In the genomic region with DNA sequence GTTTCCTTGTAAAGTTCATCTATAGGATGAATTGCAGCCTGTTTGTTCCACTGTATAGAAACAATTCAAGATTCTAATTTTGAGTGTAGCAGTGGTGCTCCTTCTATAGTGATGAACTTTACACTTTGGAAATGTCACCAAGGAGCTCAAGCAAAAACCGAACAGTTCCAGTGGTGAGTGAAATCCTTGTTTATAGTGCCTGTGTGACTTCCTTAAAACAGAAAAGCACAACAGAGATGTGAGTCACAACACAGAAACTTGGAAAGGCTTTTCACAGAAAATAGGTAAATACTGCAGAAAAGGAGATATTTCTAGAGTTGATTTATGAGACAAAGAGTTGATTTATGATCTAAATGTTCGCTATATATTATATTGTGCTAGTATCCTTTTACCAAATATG, we compare ENCODE assay signal across 30 cellular contexts.
DNase-seq lines count a peak whose midpoint lies in the region; ATAC-seq and TF ChIP-seq lines count a peak whose summit lies in the region.
"Had no signal": no experiment of that assay in that cellular context is flagged by ENCODE, and none has a peak within 500 bp of the region (broad histone marks: within the 10 kb centered on the region; RNA-seq: fewer than 3 reads in every experiment).

No MANE protein-coding gene starts in this region.

- POLR2A ChIA-PET in HEK293 (lab: Yijun Ruan, JAX) = no interaction called here

- H3K27me3 ChIP-seq in smooth muscle cell (ENCODE audit: low read depth) = no peaks in the 10 kb centered on the region
- H3K27me3 ChIP-seq: breast epithelium, heart left ventricle, sigmoid colon, SJSA1 had no signal

- H3K79me2 ChIP-seq in smooth muscle cell (ENCODE audit: low read depth) = peaks cover 16% of the 10 kb centered on the region

- CTCF ChIA-PET in HEK293 (lab: Yijun Ruan, JAX) = no interaction called here

- no peaks in the 10 kb centered on the region for H3K36me3 Mint-ChIP-seq in CD14-positive monocyte
- H3K36me3 Mint-ChIP-seq: naive thymus-derived CD8-positive, alpha-beta T cell; stimulated activated effector memory CD8-positive, alpha-beta T cell treated with anti-CD3 and anti-CD28 coated beads, Interleukin-12 subunit alpha, Interleukin-12 subunit beta, amount 100 ng/mL, for 72 hours; T-cell had no signal

- in situ Hi-C loops in astrocyte of the spinal cord (cut with HindIII; ENCODE audit: low sequenced_read_pairs) = no loop called here

- H3K27ac ChIP-seq in HEK293 (ENCODE audit: extremely low read depth, low read depth, low read length) = no peak overlapping the region
- H3K27ac ChIP-seq in smooth muscle cell (ENCODE audit: low read depth) = no peak overlapping the region
- H3K27ac ChIP-seq: breast epithelium, C4-2B, coronary artery, psoas muscle, RWPE1, sigmoid colon, SJSA1 had no signal

- H3F3A ChIP-seq in smooth muscle cell (ENCODE audit: low read depth) = no peaks in the 10 kb centered on the region

- H4K20me1 ChIP-seq in smooth muscle cell (ENCODE audit: low read depth) = peaks cover 15% of the 10 kb centered on the region

- no peak for ATAC-seq in stimulated activated naive CD8-positive, alpha-beta T cell treated with anti-CD3 and anti-CD28 coated beads, Interleukin-15, Interleukin-2, amounts not matched to agents 100 U/mL and 50 U/mL, for 24 hours
- ATAC-seq: activated T-cell treated with anti-CD3 and anti-CD28 coated beads, Interleukin-2, amount 50 U/mL, for 72 hours; naive thymus-derived CD8-positive, alpha-beta T cell; psoas muscle; stimulated activated effector memory CD8-positive, alpha-beta T cell treated with anti-CD3 and anti-CD28 coated beads, Interleukin-12 subunit alpha, Interleukin-12 subunit beta, amount 100 ng/mL, for 72 hours; T-cell had no signal

- H3K4me1 ChIP-seq in HEK293 (ENCODE audit: control insufficient read depth, insufficient read depth, low read length) (no peaks in the 10 kb centered on the region; the same call in 1 of the 2 replicates), smooth muscle cell (ENCODE audit: low read depth) (peaks cover 10% of the 10 kb centered on the region)
- H3K4me1 ChIP-seq: breast epithelium, Caco-2 had no signal

- intact Hi-C loops in CD14-positive monocyte (cut with micrococcal nuclease) = no loop called here

- H2AFZ ChIP-seq in smooth muscle cell (ENCODE audit: low read depth) = no peak overlapping the region

- peaks cover 0 to 5% (median 0%) of the 10 kb centered on the region in 7 donors for H3K9me3 Mint-ChIP-seq in CD14-positive monocyte
- H3K9me3 Mint-ChIP-seq: activated T-cell treated with anti-CD3 and anti-CD28 coated beads, Interleukin-2, amount 50 U/mL, for 72 hours; stimulated activated effector memory CD8-positive, alpha-beta T cell treated with anti-CD3 and anti-CD28 coated beads, Interleukin-12 subunit alpha, Interleukin-12 subunit beta, amount 100 ng/mL, for 72 hours had no signal

- no peak overlapping the region for H3K9ac ChIP-seq in smooth muscle cell (ENCODE audit: low read depth)

- TF ChIP-seq CTCF in HEK293 (tag by site-specific recombination; IDR thresholded peaks at IDR 0.05) (no peak), astrocyte of the spinal cord (IDR thresholded peaks at IDR 0.05; ENCODE audit: low read depth, low read length) (no peak), fibroblast of villous mesenchyme (IDR thresholded peaks at IDR 0.05; ENCODE audit: insufficient read depth, low read depth, low read length) (no peak), smooth muscle cell (IDR thresholded peaks at IDR 0.05; ENCODE audit: borderline replicate concordance, insufficient read depth, poor library complexity, severe bottlenecking) (no peak), CD14-positive monocyte (IDR thresholded peaks at IDR 0.05) (no peak)

- no peak overlapping the region for H3K27ac Mint-ChIP-seq in CD14-positive monocyte
- H3K27ac Mint-ChIP-seq: activated T-cell treated with anti-CD3 and anti-CD28 coated beads, Interleukin-2, amount 50 U/mL, for 72 hours; naive thymus-derived CD8-positive, alpha-beta T cell; stimulated activated effector memory CD8-positive, alpha-beta T cell treated with anti-CD3 and anti-CD28 coated beads, Interleukin-12 subunit alpha, Interleukin-12 subunit beta, amount 100 ng/mL, for 72 hours; T-cell had no signal

- no peak overlapping the region for H3K4me3 Mint-ChIP-seq in CD14-positive monocyte
- H3K4me3 Mint-ChIP-seq: activated T-cell treated with anti-CD3 and anti-CD28 coated beads, Interleukin-2, amount 50 U/mL, for 72 hours; naive thymus-derived CD8-positive, alpha-beta T cell; stimulated activated effector memory CD8-positive, alpha-beta T cell treated with anti-CD3 and anti-CD28 coated beads, Interleukin-12 subunit alpha, Interleukin-12 subunit beta, amount 100 ng/mL, for 72 hours; T-cell had no signal

- H3K36me3 ChIP-seq in HEK293 (ENCODE audit: control insufficient read depth in 2 of 2, insufficient read depth in 1 of 2, low read length in 2 of 2) = no peaks in the 10 kb centered on the region
- H3K36me3 ChIP-seq in smooth muscle cell (ENCODE audit: low read depth) = no peaks in the 10 kb centered on the region
- H3K36me3 ChIP-seq: breast epithelium, heart left ventricle, sigmoid colon, SJSA1, upper lobe of left lung had no signal

- DNase-seq in astrocyte of the spinal cord (ENCODE audit: low read depth, low spot score) (peak; percentile 22), fibroblast of villous mesenchyme (ENCODE audit: low read depth) (peak; percentile 36), smooth muscle cell (lab: John Stamatoyannopoulos, UW; ENCODE audit: unreplicated experiment) (no peak), CD14-positive monocyte (ENCODE audit: low spot score) (no peak), KG1 (lab: John Stamatoyannopoulos, UW) (no peak)
- DNase-seq in stimulated activated naive CD8-positive, alpha-beta T cell treated with anti-CD3 and anti-CD28 coated beads, Interleukin-15, Interleukin-2, amounts not matched to agents 100 U/mL and 50 U/mL, for 24 hours = no peak
- DNase-seq: activated CD4-positive, alpha-beta T cell treated with anti-CD3 and anti-CD28 coated beads, Interleukin-2, amount 50 U/mL, for 1 hour; activated CD4-positive, CD25-positive, alpha-beta regulatory T cell; activated naive CD4-positive, alpha-beta T cell treated with Interleukin-2 at 50 U/mL for 16 hours; activated T-cell treated with anti-CD3 and anti-CD28 coated beads, Interleukin-2, amount 50 U/mL, for 72 hours; Caco-2; DMS79 treated with DMSO at 0.1 percent for 48 hours; effector memory CD4-positive, alpha-beta T cell; heart left ventricle; kidney; naive thymus-derived CD8-positive, alpha-beta T cell; NCI-H1092 treated with DMSO at 0.1 percent for 48 hours; NCI-H187; nucleus accumbens; psoas muscle; sigmoid colon; T-cell; upper lobe of left lung had no signal

- H3K9me3 ChIP-seq in HEK293 (ENCODE audit: control insufficient read depth, insufficient read depth, low read depth, low read length) (no peaks in the 10 kb centered on the region), smooth muscle cell (replicated peaks; ENCODE audit: low read depth) (no peaks in the 10 kb centered on the region)
- H3K9me3 ChIP-seq: breast epithelium, Caco-2, heart left ventricle, psoas muscle, sigmoid colon, SJSA1, upper lobe of left lung had no signal

- WGBS in smooth muscle cell (ENCODE audit: low lambda C conversion rate) = 48% methylated on average over 2 of the region's 2 CpGs

- H3K4me1 Mint-ChIP-seq in CD14-positive monocyte = peaks cover 2% of the 10 kb centered on the region
- H3K4me1 Mint-ChIP-seq: naive thymus-derived CD8-positive, alpha-beta T cell had no signal

- H3K27me3 Mint-ChIP-seq in CD14-positive monocyte (ENCODE audit: low read depth in 3 of 3) = peaks cover 1 to 43% (median 14%) of the 10 kb centered on the region in 3 donors
- H3K27me3 Mint-ChIP-seq: naive thymus-derived CD8-positive, alpha-beta T cell; T-cell had no signal

- H3K4me2 ChIP-seq in smooth muscle cell = peak overlapping the region; percentile 5

- H3K4me3 ChIP-seq in HEK293 (ENCODE audit: low read depth, low read length) (no peak overlapping the region), astrocyte of the spinal cord (ENCODE audit: low read depth, low read length) (no peak overlapping the region), fibroblast of villous mesenchyme (ENCODE audit: low read depth, low read length) (no peak overlapping the region), smooth muscle cell (no peak overlapping the region)
- H3K4me3 ChIP-seq: breast epithelium, coronary artery, heart left ventricle, psoas muscle, sigmoid colon, SJSA1, upper lobe of left lung had no signal

TF ChIP-seq in HEK293, 187 proteins besides CTCF, POLR2A, EP300 and RAD21:
- TF ChIP-seq, protein P1, sequence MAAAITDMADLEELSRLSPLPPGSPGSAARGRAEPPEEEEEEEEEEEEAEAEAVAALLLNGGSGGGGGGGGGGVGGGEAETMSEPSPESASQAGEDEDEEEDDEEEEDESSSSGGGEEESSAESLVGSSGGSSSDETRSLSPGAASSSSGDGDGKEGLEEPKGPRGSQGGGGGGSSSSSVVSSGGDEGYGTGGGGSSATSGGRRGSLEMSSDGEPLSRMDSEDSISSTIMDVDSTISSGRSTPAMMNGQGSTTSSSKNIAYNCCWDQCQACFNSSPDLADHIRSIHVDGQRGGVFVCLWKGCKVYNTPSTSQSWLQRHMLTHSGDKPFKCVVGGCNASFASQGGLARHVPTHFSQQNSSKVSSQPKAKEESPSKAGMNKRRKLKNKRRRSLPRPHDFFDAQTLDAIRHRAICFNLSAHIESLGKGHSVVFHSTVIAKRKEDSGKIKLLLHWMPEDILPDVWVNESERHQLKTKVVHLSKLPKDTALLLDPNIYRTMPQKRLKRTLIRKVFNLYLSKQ (tag by site-specific recombination; IDR thresholded peaks at IDR 0.05; ENCODE audit: borderline replicate concordance) = no peak
- TF ChIP-seq YY2 (tag by site-specific recombination; IDR thresholded peaks at IDR 0.05) (no peak), ZNF596 (tag by site-specific recombination; IDR thresholded peaks at IDR 0.05) (no peak), ZEB2 (tag by site-specific recombination; IDR thresholded peaks at IDR 0.05) (no peak), ZNF140 (tag by site-specific recombination; IDR thresholded peaks at IDR 0.05) (no peak), ZNF341 (tag by site-specific recombination; IDR thresholded peaks at IDR 0.05; ENCODE audit: low read depth) (no peak), FEZF1 (tag by site-specific recombination; IDR thresholded peaks at IDR 0.05) (peak; percentile 39)

Comparison
In these comparisons a context has a peak if more than half of its experiments do, and no peak if none do; other contexts are left out.
1. DNase-seq: peak in astrocyte of the spinal cord (single experiment) and fibroblast of villous mesenchyme (single experiment); none in smooth muscle cell (single experiment), CD14-positive monocyte (single experiment), KG1 (single experiment) and stimulated activated naive CD8-positive, alpha-beta T cell treated with anti-CD3 and anti-CD28 coated beads, Interleukin-15, Interleukin-2, amounts not matched to agents 100 U/mL and 50 U/mL, for 24 hours (single experiment).